Comparison of ENCODE assay signal across 6 cellular contexts in the genomic region with DNA sequence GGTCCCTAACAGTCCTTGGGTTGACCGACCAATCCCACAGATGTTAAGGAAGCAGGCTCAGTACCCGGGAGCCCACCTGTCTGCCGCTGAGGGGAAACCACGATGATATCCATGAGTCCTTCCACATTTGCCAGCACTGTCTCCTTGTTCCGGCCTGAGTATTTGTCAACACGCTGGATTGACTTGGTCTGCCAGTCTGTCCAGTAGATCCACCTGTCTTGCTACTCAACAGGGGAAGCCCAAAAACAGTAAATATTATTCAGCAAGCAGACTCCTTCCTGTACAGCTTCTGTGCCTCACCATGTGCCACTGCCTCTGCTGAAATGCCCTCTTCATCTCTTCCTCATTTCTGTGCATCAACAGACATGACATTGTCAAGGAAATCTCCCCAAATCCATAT.
"Had no signal": no experiment of that assay in that cellular context is flagged by ENCODE, and none has a peak within 500 bp of the region (broad histone marks: within the 10 kb centered on the region; RNA-seq: fewer than 3 reads in every experiment).

No MANE protein-coding gene starts in this region.

- DNase-seq: GM23248, GOT3, H7, HFFc6 had no signal

- H3K9me3 ChIP-seq: HAP-1 had no signal

- H3K4me3 ChIP-seq: GM23248, HAP-1 had no signal

- H3K27ac ChIP-seq: GM23248, HL-60 had no signal

- H3K4me1 ChIP-seq: HAP-1 had no signal
